Comparison of ENCODE assay signal across 40 cellular contexts in the genomic region with DNA sequence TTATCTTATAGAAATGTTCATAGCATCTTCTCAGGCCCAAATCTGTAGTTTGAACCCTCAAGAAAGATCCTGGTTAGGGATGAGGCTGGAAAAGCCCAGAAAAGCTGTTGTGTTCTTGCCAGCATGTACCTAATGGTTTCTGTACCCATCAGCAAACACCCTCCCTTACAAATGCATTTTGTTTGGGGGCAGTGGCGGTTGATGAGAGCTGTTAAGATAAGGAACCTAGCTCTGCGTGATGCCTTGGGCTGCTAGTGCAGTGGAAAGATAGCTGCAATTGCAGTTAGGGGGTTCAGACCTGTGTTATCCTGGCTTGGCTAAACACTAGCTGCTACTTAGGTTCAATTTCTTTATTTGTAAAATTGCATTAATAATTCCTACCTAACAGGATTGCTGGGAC. TPM values are rescaled to one million over a fixed set of nuclear protein-coding genes. Genes with fewer than 3 reads are reported as not detected.
"Had no signal": no experiment of that assay in that cellular context is flagged by ENCODE, and none has a peak within 500 bp of the region (broad histone marks: within the 10 kb centered on the region; RNA-seq: fewer than 3 reads in every experiment).

No MANE protein-coding gene starts in this region.

- H3K9me3 Mint-ChIP-seq: activated naive CD4-positive, alpha-beta T cell treated with anti-CD3 and anti-CD28 coated beads for 36 hours; activated naive CD8-positive, alpha-beta T cell treated with anti-CD3 and anti-CD28 coated beads, Interleukin-2, amount 10 ng/mL, durations not matched to agents 7 days and 5 days; activated T-helper 1 cell treated with anti-CD3 and anti-CD28 coated beads, Interleukin-12 subunit alpha, Interleukin-12 subunit beta, Interleukin-2, Interleukin-4 antibody, amounts not matched to agents 30 ng/mL and 10 ng/mL and 1 ng/mL, durations not matched to agents 14 hours and 24 hours and 36 hours; mesothelial cell of epicardium had no signal

- H3K36me3 Mint-ChIP-seq: activated naive CD8-positive, alpha-beta T cell treated with anti-CD3 and anti-CD28 coated beads, Interleukin-2, amount 10 ng/mL, durations not matched to agents 7 days and 5 days; brain; immature natural killer cell; mesothelial cell of epicardium; naive B cell had no signal

- DNase-seq: activated CD4-positive, alpha-beta T cell treated with anti-CD3 and anti-CD28 coated beads for 48 hours; activated CD4-positive, alpha-beta T cell treated with anti-CD3 and anti-CD28 coated beads, Interleukin-2, amount 50 U/mL, for 48 hours; activated CD8-positive, alpha-beta memory T cell treated with anti-CD3 and anti-CD28 coated beads, Interleukin-2, amount 50 U/mL, for 4 hours; activated effector memory CD4-positive, alpha-beta T cell treated with anti-CD3 and anti-CD28 coated beads, Interleukin-2, amount 50 U/mL, for 16 hours; activated naive CD4-positive, alpha-beta T cell treated with anti-CD3 and anti-CD28 coated beads for 36 hours; activated naive CD8-positive, alpha-beta T cell treated with anti-CD3 and anti-CD28 coated beads, Interleukin-2, amount 10 ng/mL, durations not matched to agents 7 days and 5 days; activated T-cell treated with anti-CD3 and anti-CD28 coated beads, Interleukin-2, amount 50 U/mL, for 1 hour; cerebellar nuclear complex; colonic mucosa; effector CD8-positive, alpha-beta T cell; immature natural killer cell; kidney; left colon; mammary epithelial cell; naive B cell; ovary; stimulated activated CD4-positive, alpha-beta T cell treated with anti-CD3 and anti-CD28 coated beads, Interleukin-12 subunit alpha, Interleukin-12 subunit beta, amount 100 ng/mL, for 4 hours; stimulated activated CD4-positive, alpha-beta T cell treated with anti-CD3 and anti-CD28 coated beads, Interleukin-4, amount 100 ng/mL, for 1 hour; stimulated activated naive CD8-positive, alpha-beta T cell treated with anti-CD3 and anti-CD28 coated beads, Interleukin-15, Interleukin-2, amounts not matched to agents 100 U/mL and 50 U/mL, for 24 hours; T-helper 2 cell; testis; transverse colon had no signal

- H3K4me3 Mint-ChIP-seq: activated naive CD4-positive, alpha-beta T cell treated with anti-CD3 and anti-CD28 coated beads for 36 hours; activated naive CD8-positive, alpha-beta T cell treated with anti-CD3 and anti-CD28 coated beads, Interleukin-2, amount 10 ng/mL, durations not matched to agents 7 days and 5 days; activated T-helper 1 cell treated with anti-CD3 and anti-CD28 coated beads, Interleukin-12 subunit alpha, Interleukin-12 subunit beta, Interleukin-2, Interleukin-4 antibody, amounts not matched to agents 30 ng/mL and 10 ng/mL and 1 ng/mL, durations not matched to agents 14 hours and 24 hours and 36 hours; brain; immature natural killer cell; mesothelial cell of epicardium; naive B cell had no signal

- ATAC-seq: activated CD4-positive, CD25-positive, alpha-beta regulatory T cell treated with anti-CD3 and anti-CD28 coated beads, Interleukin-2, amount 50 U/mL, for 24 hours; gastroesophageal sphincter; left colon; sciatic nerve; stimulated activated naive CD8-positive, alpha-beta T cell treated with anti-CD3 and anti-CD28 coated beads, Interleukin-15, Interleukin-2, amounts not matched to agents 100 U/mL and 50 U/mL, for 24 hours had no signal

- H3K27ac Mint-ChIP-seq: activated naive CD4-positive, alpha-beta T cell treated with anti-CD3 and anti-CD28 coated beads for 36 hours; activated naive CD8-positive, alpha-beta T cell treated with anti-CD3 and anti-CD28 coated beads, Interleukin-2, amount 10 ng/mL, durations not matched to agents 7 days and 5 days; activated T-helper 1 cell treated with anti-CD3 and anti-CD28 coated beads, Interleukin-12 subunit alpha, Interleukin-12 subunit beta, Interleukin-2, Interleukin-4 antibody, amounts not matched to agents 30 ng/mL and 10 ng/mL and 1 ng/mL, durations not matched to agents 14 hours and 24 hours and 36 hours; brain; immature natural killer cell; mesothelial cell of epicardium; naive B cell; progenitor cell of endocrine pancreas had no signal

- H2AFZ ChIP-seq: hepatocyte had no signal

- H3K79me2 ChIP-seq: hepatocyte had no signal

- H3K4me3 ChIP-seq: ascending aorta, cardiac muscle cell, colonic mucosa, gastroesophageal sphincter, hepatocyte, ovary, skin epidermis, testis, transverse colon had no signal

- H3K36me3 ChIP-seq: ascending aorta, cardiac muscle cell, colonic mucosa, gastroesophageal sphincter, ovary, transverse colon had no signal

- H3K27me3 ChIP-seq: ascending aorta, cardiac muscle cell, colonic mucosa, ovary, testis had no signal

- H3K27me3 Mint-ChIP-seq: progenitor cell of endocrine pancreas had no signal

- H3K9me3 ChIP-seq: ascending aorta, colonic mucosa, gastroesophageal sphincter, ovary, testis, transverse colon had no signal

- H3K4me1 Mint-ChIP-seq: immature natural killer cell, mesothelial cell of epicardium had no signal

- H3K4me2 ChIP-seq: hepatocyte had no signal

- H3K4me1 ChIP-seq: ascending aorta, colonic mucosa, testis, transverse colon had no signal

- H3K27ac ChIP-seq: ascending aorta, cardiac muscle cell, colonic mucosa, gastroesophageal sphincter, hepatocyte, ovary, skin epidermis, testis, transverse colon, VCaP had no signal

RNA-seq across cellular contexts. Expression of a gene that starts 3.6 kb away (rescaled TPM):
- total RNA-seq: activated CD8-positive, alpha-beta memory T cell treated with anti-CD3 and anti-CD28 coated beads for 36 hours; activated naive CD4-positive, alpha-beta T cell treated with anti-CD3 and anti-CD28 coated beads for 36 hours; activated naive CD8-positive, alpha-beta T cell treated with anti-CD3 and anti-CD28 coated beads, Interleukin-2, amount 10 ng/mL, durations not matched to agents 7 days and 5 days; activated T-helper 1 cell treated with anti-CD3 and anti-CD28 coated beads, Interleukin-12 subunit alpha, Interleukin-12 subunit beta, Interleukin-2, Interleukin-4 antibody, amounts not matched to agents 30 ng/mL and 10 ng/mL and 1 ng/mL, durations not matched to agents 14 hours and 24 hours and 36 hours; ascending aorta; cardiac muscle cell; colonic mucosa; dermis microvascular lymphatic vessel endothelial cell; fibroblast of lung; fibroblast of villous mesenchyme; gastroesophageal sphincter; hepatocyte; kidney; left colon; liver; mammary epithelial cell; mesothelial cell of epicardium; progenitor cell of endocrine pancreas; sciatic nerve; transverse colon had no signal
- polyA plus RNA-seq: cardiac muscle cell, esophagus, hepatocyte, immature natural killer cell, liver, mammary epithelial cell, ovary had no signal
